23 cellular contexts compared by ENCODE assay signal in the genomic region with DNA sequence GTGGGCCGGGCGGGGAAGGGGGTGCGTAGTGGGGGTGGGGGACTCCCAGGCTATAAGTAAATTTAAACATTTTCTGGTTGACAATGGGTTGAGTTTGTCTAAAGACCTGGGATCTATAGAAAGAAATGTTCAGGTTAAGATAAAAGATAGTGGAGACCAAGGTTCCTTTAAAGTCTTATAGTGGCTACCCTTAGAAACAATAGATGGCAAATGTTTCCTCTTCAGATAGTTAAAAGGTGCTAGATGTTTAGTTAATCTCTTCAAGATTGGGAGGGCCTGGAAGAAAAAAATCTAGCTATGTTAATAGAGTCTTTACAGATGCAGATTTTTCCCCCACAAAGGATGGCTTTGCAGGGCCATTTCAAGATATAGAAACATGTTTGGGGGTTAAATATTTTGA.
DNase-seq lines count a peak whose midpoint lies in the region; ATAC-seq and TF ChIP-seq lines count a peak whose summit lies in the region.
"Had no signal": no experiment of that assay in that cellular context is flagged by ENCODE, and none has a peak within 500 bp of the region (broad histone marks: within the 10 kb centered on the region; RNA-seq: fewer than 3 reads in every experiment).

No MANE protein-coding gene starts in this region.

- no peak overlapping the region for H3K4me3 ChIP-seq in GM23338
- no peak overlapping the region for H3K4me3 ChIP-seq in HUES6 (ENCODE audit: low read depth, low read length)
- peak overlapping the region; percentile 21 for H3K4me3 ChIP-seq in endodermal cell (ENCODE audit: low read length)
- H3K4me3 ChIP-seq: A549; BLaER1 treated with 17β-estradiol and CSF1 and Interleukin-3, amounts not matched to agents 10 nM and 100 nM; GM12878 had no signal

- peak; percentile 1 for DNase-seq in GM23338 (ENCODE audit: low spot score)
- DNase-seq in endodermal cell = peak; percentile 70
- no peak for DNase-seq in Calu3
- no peak for DNase-seq in pons (ENCODE audit: low spot score)
- no peak for DNase-seq in Right ventricle myocardium superior
- DNase-seq: AML-193; Caco-2; CD4-positive, alpha-beta T cell; CD8-positive, alpha-beta T cell; DMS 273 treated with DMSO at 0.1 percent for 48 hours; DMS153; DMS53; DMS79; DND-41; EL; GDM1 had no signal

- no peak overlapping the region for H3K9ac ChIP-seq in HUES6 (ENCODE audit: low read length)
- no peak overlapping the region for H3K9ac ChIP-seq in endodermal cell (ENCODE audit: extremely low read depth, low read length, poor library complexity, severe bottlenecking)
- H3K9ac ChIP-seq: BLaER1 treated with 17β-estradiol and CSF1 and Interleukin-3, amounts not matched to agents 10 nM and 100 nM had no signal

- no peaks in the 10 kb centered on the region for H3F3A ChIP-seq in GM23338 (replicated peaks; ENCODE audit: low read depth)

- H3K9me2 ChIP-seq in GM23338 (ENCODE audit: insufficient read depth) = no peaks in the 10 kb centered on the region

- H3K4me3 Mint-ChIP-seq in GM23338 (no peak overlapping the region), endodermal cell (peak overlapping the region; percentile 28), Calu3 (ENCODE audit: low read depth, unreplicated experiment) (no peak overlapping the region)
- H3K4me3 Mint-ChIP-seq: B cell; CD4-positive, alpha-beta T cell; CD8-positive, alpha-beta T cell had no signal

- no peaks in the 10 kb centered on the region for H3K27me3 Mint-ChIP-seq in GM23338 (ENCODE audit: insufficient read depth, low read depth, poor library complexity)
- H3K27me3 Mint-ChIP-seq in endodermal cell (ENCODE audit: insufficient read depth) = no peaks in the 10 kb centered on the region
- H3K27me3 Mint-ChIP-seq in Calu3 (ENCODE audit: unreplicated experiment) = no peaks in the 10 kb centered on the region
- H3K27me3 Mint-ChIP-seq: B cell; CD4-positive, alpha-beta T cell had no signal

- no peak for TF ChIP-seq CTCF in GM23338 (conservative IDR thresholded peaks at IDR 0.05; ENCODE audit: low read depth in 2 of 2)
- no peak for TF ChIP-seq CTCF in endodermal cell (conservative IDR thresholded peaks at IDR 0.05)
- no peak for TF ChIP-seq CTCF in Calu3 (IDR thresholded peaks at IDR 0.05; ENCODE audit: unreplicated experiment)

- H3K36me3 Mint-ChIP-seq in GM23338 (ENCODE audit: low read depth) (no peaks in the 10 kb centered on the region), endodermal cell (ENCODE audit: low read depth) (peaks cover 11% of the 10 kb centered on the region), Calu3 (ENCODE audit: insufficient read depth, unreplicated experiment) (no peaks in the 10 kb centered on the region)
- H3K36me3 Mint-ChIP-seq: CD8-positive, alpha-beta T cell had no signal

- H3K27me3 ChIP-seq in GM23338 (ENCODE audit: insufficient read depth) (no peaks in the 10 kb centered on the region), HUES6 (ENCODE audit: control insufficient read depth, insufficient read depth, low read length) (no peaks in the 10 kb centered on the region), endodermal cell (ENCODE audit: control insufficient read depth, insufficient read depth, low read length, poor library complexity, severe bottlenecking) (no peaks in the 10 kb centered on the region)
- H3K27me3 ChIP-seq: BLaER1 treated with 17β-estradiol and CSF1 and Interleukin-3, amounts not matched to agents 10 nM and 100 nM had no signal

- intact Hi-C loops in Calu3 (cut with micrococcal nuclease; ENCODE audit: unreplicated experiment) = no loop called here
- intact Hi-C loops in Right ventricle myocardium superior (cut with DNase I) = no loop called here

- H3K9me3 ChIP-seq in HUES6 (ENCODE audit: control insufficient read depth, insufficient read depth, low read depth, low read length) (no peaks in the 10 kb centered on the region), endodermal cell (ENCODE audit: control insufficient read depth, low read length) (peaks cover 19% of the 10 kb centered on the region)
- H3K9me3 ChIP-seq: A549; BLaER1 treated with 17β-estradiol and CSF1 and Interleukin-3, amounts not matched to agents 10 nM and 100 nM; Caco-2 had no signal

- CTCF ChIA-PET in Calu3 (lab: Charles Lee) = no interaction called here

- H3K4me1 Mint-ChIP-seq in GM23338 (peaks cover 9% of the 10 kb centered on the region; the same call in 2 of the 3 replicates), endodermal cell (peaks cover 47% of the 10 kb centered on the region), Calu3 (ENCODE audit: low read depth, unreplicated experiment) (no peaks in the 10 kb centered on the region)
- H3K4me1 Mint-ChIP-seq: B cell had no signal

- no peaks in the 10 kb centered on the region for H3K79me2 ChIP-seq in GM23338 (replicated peaks; ENCODE audit: insufficient read depth)

- no peaks in the 10 kb centered on the region for H4K20me1 ChIP-seq in GM23338 (replicated peaks; ENCODE audit: insufficient read depth)
- H4K20me1 ChIP-seq: BLaER1 treated with 17β-estradiol and CSF1 and Interleukin-3, amounts not matched to agents 10 nM and 100 nM had no signal

- no TSS peak for BruUV-seq in Calu3 (replicated peaks; lab: Mats Ljungman, UMichigan)

- WGBS in endodermal cell (ENCODE audit: insufficient coverage in 1 of 2, insufficient read length in 1 of 2), 2 experiments = 34% methylated on average over 3 of the region's 3 CpGs; no CpG with 5 or more reads in 1 of the 2 experiments

- H3K4me2 ChIP-seq in GM23338 = no peak overlapping the region
- H3K4me2 ChIP-seq: A549; BLaER1 treated with 17β-estradiol and CSF1 and Interleukin-3, amounts not matched to agents 10 nM and 100 nM had no signal

- H3K27ac Mint-ChIP-seq in GM23338 (no peak overlapping the region), endodermal cell (peak overlapping the region; percentile 90), Calu3 (ENCODE audit: unreplicated experiment) (no peak overlapping the region)
- H3K27ac Mint-ChIP-seq: B cell; CD4-positive, alpha-beta T cell; CD8-positive, alpha-beta T cell had no signal

- H3K27ac ChIP-seq in GM23338 (ENCODE audit: low read depth) = no peak overlapping the region
- peak overlapping the region; percentile 23; the same call in 1 of the 2 replicates for H3K27ac ChIP-seq in HUES6 (ENCODE audit: low read depth, low read length)
- H3K27ac ChIP-seq in endodermal cell (ENCODE audit: low read depth, low read length) = no peak overlapping the region
- H3K27ac ChIP-seq: 22Rv1; A549; BLaER1 treated with 17β-estradiol and CSF1 and Interleukin-3, amounts not matched to agents 10 nM and 100 nM; C4-2B had no signal

- H2AFZ ChIP-seq in GM23338 = no peak overlapping the region

- ATAC-seq in GM23338 = no peak
- no peak for ATAC-seq in Right ventricle myocardium superior (ENCODE audit: poor library complexity)
- ATAC-seq: A549; CD8-positive, alpha-beta T cell had no signal

- H3K36me3 ChIP-seq in GM23338 (ENCODE audit: insufficient read depth) (no peaks in the 10 kb centered on the region), HUES6 (ENCODE audit: control insufficient read depth, insufficient read depth, low read length) (no peaks in the 10 kb centered on the region), endodermal cell (ENCODE audit: control insufficient read depth, insufficient read depth, low read length) (no peaks in the 10 kb centered on the region)
- H3K36me3 ChIP-seq: BLaER1 treated with 17β-estradiol and CSF1 and Interleukin-3, amounts not matched to agents 10 nM and 100 nM had no signal

- H3K4me1 ChIP-seq in GM23338 (ENCODE audit: insufficient read depth) = peaks cover 4% of the 10 kb centered on the region; the same call in 1 of the 2 replicates
- H3K4me1 ChIP-seq in HUES6 (ENCODE audit: control insufficient read depth, insufficient read depth, low read length) = peaks cover 8% of the 10 kb centered on the region
- peaks cover 4% of the 10 kb centered on the region for H3K4me1 ChIP-seq in endodermal cell (ENCODE audit: control insufficient read depth, insufficient read depth, low read length)
- H3K4me1 ChIP-seq: A549; BLaER1 treated with 17β-estradiol and CSF1 and Interleukin-3, amounts not matched to agents 10 nM and 100 nM; Caco-2 had no signal

- H3K9me3 Mint-ChIP-seq in GM23338 = no peaks in the 10 kb centered on the region; the same call in 2 of the 3 replicates
- peaks cover 9% of the 10 kb centered on the region for H3K9me3 Mint-ChIP-seq in endodermal cell
- no peaks in the 10 kb centered on the region for H3K9me3 Mint-ChIP-seq in Calu3 (ENCODE audit: low read depth, unreplicated experiment)
- H3K9me3 Mint-ChIP-seq: CD4-positive, alpha-beta T cell had no signal

TF ChIP-seq in GM23338, 12 proteins besides CTCF, POLR2A, EP300 and RAD21 (continues in another document):
- no peak for TF ChIP-seq POLR2AphosphoS5 (IDR thresholded peaks at IDR 0.05; ENCODE audit: low read depth)
- no peak for TF ChIP-seq ZNF331 (CRISPR knock-in tag; IDR thresholded peaks at IDR 0.05; ENCODE audit: low read depth)

Comparison
In these comparisons a context has a peak if more than half of its experiments do, and no peak if none do; other contexts are left out.
1. DNase-seq: peak in GM23338 (single experiment) and endodermal cell (single experiment); none in Calu3 (single experiment), pons (single experiment) and Right ventricle myocardium superior (single experiment).